Comparison of ENCODE assay signal across 8 cellular contexts in the genomic region with DNA sequence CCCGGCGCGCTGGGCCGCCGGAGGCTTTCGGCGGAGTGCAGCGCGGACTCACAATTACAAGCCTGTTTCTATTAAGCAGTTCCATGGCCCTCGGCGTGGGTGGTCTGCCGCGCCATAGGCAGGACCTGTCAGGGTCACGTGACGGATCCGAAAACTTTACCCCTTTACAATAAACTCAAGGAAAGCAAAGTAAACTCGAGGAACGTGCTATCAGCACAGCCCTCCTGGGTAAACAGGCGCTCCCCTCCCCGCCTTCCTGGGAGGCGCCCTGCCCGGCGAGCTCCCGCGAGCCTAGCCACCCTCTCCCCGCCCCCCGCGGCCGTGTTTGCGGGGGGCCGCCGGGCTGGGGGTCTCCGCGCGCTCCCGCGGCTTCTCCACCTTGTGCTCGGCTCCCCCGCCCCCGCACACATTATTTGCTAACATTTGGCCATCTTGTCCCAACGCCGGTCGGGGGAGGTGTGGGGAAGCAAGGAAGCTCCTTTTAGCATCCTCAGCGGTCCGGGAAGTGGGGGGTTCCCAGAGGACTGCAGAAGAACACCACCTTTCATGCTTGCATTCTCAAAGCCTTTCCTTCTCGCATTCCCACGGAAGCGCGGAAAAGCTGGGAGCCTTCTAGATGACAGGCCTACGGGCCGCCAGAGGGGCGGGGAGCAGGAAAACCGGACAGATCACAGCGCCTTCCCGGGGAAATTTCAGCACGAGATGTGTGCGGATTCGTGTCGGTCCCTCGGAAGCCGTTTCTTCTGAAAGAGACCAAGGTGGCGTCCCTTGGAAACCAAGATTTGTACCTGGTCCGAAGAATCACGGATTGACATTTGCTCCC. TPM values are rescaled to one million over a fixed set of nuclear protein-coding genes. Genes with fewer than 3 reads are reported as not detected.
DNase-seq lines count a peak whose midpoint lies in the region; ATAC-seq and TF ChIP-seq lines count a peak whose summit lies in the region.

A gene (minus strand): TSS at position 236 of the 823 bp plus-strand sequence.

- intact Hi-C loops in Right ventricle myocardium superior (cut with DNase I) = loop anchor here (10.0 kb wide), 1 partner anchor 202 kb away; a partner anchor contains a TSS

- peak; percentile 56 for DNase-seq in EL
- peak; percentile 18 for DNase-seq in NCI-H774 (lab: John Stamatoyannopoulos, UW)
- peak in 1 of 2 donors; percentile 38 for DNase-seq in activated naive CD4-positive, alpha-beta T cell treated with anti-CD3 and anti-CD28 coated beads, Interleukin-2, amount 50 U/mL, for 72 hours (ENCODE audit: low spot score in 2 of 2)
- DNase-seq in Right ventricle myocardium superior = peak; percentile 62
- DNase-seq in occipital lobe (lab: John Stamatoyannopoulos, UW) = peak; percentile 22
- no peak for DNase-seq in NCI-H1930 (lab: John Stamatoyannopoulos, UW)
- no peak for DNase-seq in GM10266 (ENCODE audit: extremely low spot score)

- peak; percentile 35 to 58 for ATAC-seq in activated naive CD4-positive, alpha-beta T cell treated with anti-CD3 and anti-CD28 coated beads, Interleukin-2, amount 50 U/mL, for 72 hours
- peak; percentile 84 for ATAC-seq in Right ventricle myocardium superior (ENCODE audit: poor library complexity)
- no peak for ATAC-seq in HG03196 (IDR thresholded peaks at IDR 0.05; ENCODE audit: unreplicated experiment)

- peaks cover 4 to 23% of the 10 kb centered on the region in 2 donors for H3K36me3 Mint-ChIP-seq in activated naive CD4-positive, alpha-beta T cell treated with anti-CD3 and anti-CD28 coated beads, Interleukin-2, amount 50 U/mL, for 72 hours

- peak within 1 kb of the TSS; percentile 43 to 78 for H3K27ac Mint-ChIP-seq in activated naive CD4-positive, alpha-beta T cell treated with anti-CD3 and anti-CD28 coated beads, Interleukin-2, amount 50 U/mL, for 72 hours

- no peak for TF ChIP-seq CTCF in GM10266 (IDR thresholded peaks at IDR 0.05; ENCODE audit: control insufficient read depth, insufficient read depth, low read depth, missing control alignments)

- H3K9me3 Mint-ChIP-seq in activated naive CD4-positive, alpha-beta T cell treated with anti-CD3 and anti-CD28 coated beads, Interleukin-2, amount 50 U/mL, for 72 hours = peaks cover 4 to 8% of the 10 kb centered on the region in 2 donors

RNA-seq across cellular contexts. Expression of the gene that starts here (rescaled TPM):
- 1 to 10 TPM; 2.7 to 7.9 TPM for total RNA-seq in activated naive CD4-positive, alpha-beta T cell treated with anti-CD3 and anti-CD28 coated beads, Interleukin-2, amount 50 U/mL, for 72 hours
- 9.8 TPM for total RNA-seq in Right ventricle myocardium superior
- 8.3 TPM for total RNA-seq in occipital lobe

Comparison
In these comparisons a context has a peak if more than half of its experiments do, and no peak if none do; other contexts are left out.
1. DNase-seq: peak in EL (single experiment), NCI-H774 (single experiment), Right ventricle myocardium superior (single experiment) and occipital lobe (single experiment); none in NCI-H1930 (0 of 2) and GM10266 (single experiment).